In the genomic region with DNA sequence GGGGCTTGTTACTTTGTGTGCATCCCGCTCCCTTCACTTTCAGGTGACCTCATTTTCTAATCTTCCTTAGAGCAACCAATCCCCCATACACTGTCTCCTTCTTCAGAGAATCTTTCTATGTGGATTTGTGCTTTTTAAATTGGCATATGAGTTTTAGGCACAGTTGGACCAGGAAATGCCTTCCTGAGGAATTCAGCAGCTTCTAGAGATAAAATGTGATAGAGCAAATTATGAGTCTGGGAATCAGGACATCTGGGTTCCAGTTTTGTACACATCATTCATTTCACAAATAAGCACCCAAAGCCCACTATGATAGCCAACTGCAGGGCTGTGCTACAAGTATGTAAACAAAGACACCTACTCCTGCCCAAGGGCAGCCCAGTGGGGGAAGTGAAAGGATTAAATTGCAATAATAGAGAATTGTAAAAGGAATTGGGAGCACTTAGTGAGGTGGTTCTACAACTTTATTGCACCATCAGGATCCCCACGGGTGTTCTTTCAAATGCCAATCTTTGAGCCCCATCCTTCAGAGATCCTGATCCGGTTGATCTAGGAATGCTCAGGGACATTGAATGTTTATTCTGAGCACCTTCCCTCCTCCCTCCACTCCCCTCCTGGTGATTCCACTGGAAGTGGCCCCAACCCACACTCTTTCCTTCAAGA, we compare ENCODE assay signal across 8 cellular contexts. TPM values are rescaled to one million over a fixed set of nuclear protein-coding genes. Genes with fewer than 3 reads are reported as not detected.
DNase-seq lines count a peak whose midpoint lies in the region; ATAC-seq, FAIRE-seq and TF ChIP-seq lines count a peak whose summit lies in the region.

No MANE protein-coding gene starts in this region.

- peak overlapping the region; percentile 34 to 77 (median 42) for H3K27ac ChIP-seq in gastrocnemius medialis
- H3K27ac ChIP-seq in small intestine (ENCODE audit: low read depth in 1 of 2, low read length in 1 of 2): peak overlapping the region in 1 of 2 donors; percentile 66

- no peak for TF ChIP-seq POLR2A in gastrocnemius medialis (IDR thresholded peaks at IDR 0.05)

- H3K9me3 ChIP-seq in gastrocnemius medialis (no peaks in the 10 kb centered on the region), small intestine (ENCODE audit: control insufficient read depth, low read depth) (no peaks in the 10 kb centered on the region)

- peaks cover 19 to 20% of the 10 kb centered on the region in 2 donors for H3K4me1 ChIP-seq in gastrocnemius medialis
- peaks cover 0 to 7% of the 10 kb centered on the region in 2 donors for H3K4me1 ChIP-seq in small intestine (ENCODE audit: control insufficient read depth in 2 of 2, insufficient read depth in 1 of 2, low read depth in 1 of 2, low read length in 1 of 2)

- intact Hi-C loops in gastrocnemius medialis (cut with DNase I; ENCODE audit: low total_unique reads): no loop called here

- TF ChIP-seq CTCF in epithelial cell of esophagus (IDR thresholded peaks at IDR 0.05; ENCODE audit: insufficient read depth, low read depth, low read length, missing control alignments) (no peak), gastrocnemius medialis (IDR thresholded peaks at IDR 0.05 in 4 of 5, conservative IDR thresholded peaks at IDR 0.05 in 1 of 5) (no peak)

- H3K27me3 ChIP-seq in gastrocnemius medialis (no peaks in the 10 kb centered on the region), small intestine (ENCODE audit: control insufficient read depth in 2 of 2, insufficient read depth in 2 of 2, low read length in 2 of 2) (no peaks in the 10 kb centered on the region)

- ATAC-seq in gastrocnemius medialis: no peak

- DNase-seq in NCI-H748 (lab: John Stamatoyannopoulos, UW; ENCODE audit: unreplicated experiment) (peak; percentile 31), NCI-H748 treated with DMSO at 0.1 percent for 48 hours (lab: John Stamatoyannopoulos, UW) (no peak), NCI-H69 (lab: John Stamatoyannopoulos, UW) (peak; percentile 82), epithelial cell of esophagus (ENCODE audit: low read depth) (peak; percentile 52), gastrocnemius medialis (no peak), hippocampal formation (lab: John Stamatoyannopoulos, UW) (no peak), LoVo (ENCODE audit: low spot score) (no peak), small intestine (no peak)

- H3K36me3 ChIP-seq in gastrocnemius medialis: no peaks in the 10 kb centered on the region
- H3K36me3 ChIP-seq in small intestine (ENCODE audit: control insufficient read depth in 2 of 2, insufficient read depth in 2 of 2, low read length in 2 of 2): no peaks in the 10 kb centered on the region

- no peak for FAIRE-seq in small intestine (lab: Jason Lieb, UNC)

- H3K4me3 ChIP-seq in epithelial cell of esophagus (ENCODE audit: low read length): no peak overlapping the region
- H3K4me3 ChIP-seq in gastrocnemius medialis: no peak overlapping the region
- no peak overlapping the region for H3K4me3 ChIP-seq in small intestine (ENCODE audit: low read depth in 1 of 2, low read length in 2 of 2)

- in situ Hi-C loops in gastrocnemius medialis (cut with MboI; ENCODE audit: low sequenced_read_pairs in 4 of 4): no loop called here

- 45 to 54% (median 47%) methylated on average over 3 of the region's 3 CpGs for WGBS in small intestine, 3 donors

RNA-seq across cellular contexts. Expression of a gene that starts 11.3 kb away (rescaled TPM):
- 100 to 1,000 TPM; 158 to 178 (median 165) TPM for total RNA-seq in gastrocnemius medialis
- polyA plus RNA-seq in small intestine: 10 to 100 TPM; 31.9 to 58.9 (median 51.7) TPM

RNA-seq across cellular contexts. Expression of a gene that starts 54.2 kb away (rescaled TPM):
- total RNA-seq in gastrocnemius medialis: 100 to 1,000 TPM; 329 to 954 (median 486) TPM
- polyA plus RNA-seq in small intestine: 1,000 to 10,000 TPM; 2,319 to 3,566 (median 2,983) TPM

Comparison
In these comparisons a context has a peak if more than half of its experiments do, and no peak if none do; other contexts are left out.
1. DNase-seq: peak in NCI-H748 (single experiment), NCI-H69 (single experiment) and epithelial cell of esophagus (single experiment); none in NCI-H748 treated with DMSO at 0.1 percent for 48 hours (single experiment), gastrocnemius medialis (0 of 2), hippocampal formation (0 of 2), LoVo (single experiment) and small intestine (single experiment).